In genomic region chr2:75200140-75200985, GRCh38 we compare ENCODE assay signal across 7 cellular contexts. TPM values are rescaled to one million over a fixed set of nuclear protein-coding genes. Genes with fewer than 3 reads are reported as not detected.
DNase-seq lines count a peak whose midpoint lies in the region; ATAC-seq and TF ChIP-seq lines count a peak whose summit lies in the region.

No MANE protein-coding gene starts in this region.

- H3K4me1 ChIP-seq in body of pancreas (peaks cover 22% of the 10 kb centered on the region), iPS-18a (ENCODE audit: control insufficient read depth, low read depth, low read length) (peaks cover 11% of the 10 kb centered on the region)

- ATAC-seq in body of pancreas (peak; percentile 76), HG03571 (IDR thresholded peaks at IDR 0.05; ENCODE audit: unreplicated experiment) (no peak), GM18519 (IDR thresholded peaks at IDR 0.05; ENCODE audit: low FRiP score, unreplicated experiment) (no peak)

- H3K9ac ChIP-seq in iPS-18a (ENCODE audit: low read length), result no peak overlapping the region

- no peaks in the 10 kb centered on the region for H3K27me3 ChIP-seq in body of pancreas
- peaks cover 69% of the 10 kb centered on the region for H3K27me3 ChIP-seq in iPS-18a (ENCODE audit: control insufficient read depth, insufficient read depth, low read length)

- in situ Hi-C loops in GM13976 (cut with MboI; ENCODE audit: low sequenced_read_pairs, unreplicated experiment), result no loop called here

- no peaks in the 10 kb centered on the region for H3K9me3 ChIP-seq in body of pancreas
- H3K9me3 ChIP-seq in iPS-18a (ENCODE audit: control insufficient read depth, low read depth, low read length), result no peaks in the 10 kb centered on the region

- H3K36me3 ChIP-seq in body of pancreas (replicated peaks in 1 of 2; ENCODE audit: insufficient read depth in 1 of 2, low read depth in 2 of 2) (no peaks in the 10 kb centered on the region), iPS-18a (ENCODE audit: control insufficient read depth, low read depth, low read length) (no peaks in the 10 kb centered on the region)

- TF ChIP-seq CTCF in GM13976 (IDR thresholded peaks at IDR 0.05; ENCODE audit: borderline replicate concordance, control extremely low read depth, extremely low read depth, insufficient read depth, missing control alignments) (no peak), body of pancreas (IDR thresholded peaks at IDR 0.05) (no peak)

- H3K27ac ChIP-seq in body of pancreas (no peak overlapping the region), iPS-18a (ENCODE audit: low read length) (no peak overlapping the region)

- H3K4me3 ChIP-seq in body of pancreas (no peak overlapping the region), iPS-18a (ENCODE audit: low read length) (peak overlapping the region; percentile 79), skeletal muscle cell (ENCODE audit: low read depth, low read length) (peak overlapping the region; percentile 50)

- TF ChIP-seq POLR2A in body of pancreas (IDR thresholded peaks at IDR 0.05), result no peak

- 0 to 2% methylated on average over 16 to 52 of the region's 53 CpGs for WGBS in body of pancreas, 2 donors

- intact Hi-C loops in body of pancreas (cut with DNase I), result no loop called here

- DNase-seq in GM13976 (ENCODE audit: low spot score), result peak; percentile 52
- DNase-seq in NCI-H128 (lab: John Stamatoyannopoulos, UW; ENCODE audit: unreplicated experiment), result peak; percentile 47
- DNase-seq in body of pancreas, result peak; percentile 67 to 87 (median 78)
- DNase-seq in skeletal muscle cell (ENCODE audit: low read depth), result no peak

RNA-seq across cellular contexts. Expression of gene TACR1, which starts 1.0 kb away (rescaled TPM):
- total RNA-seq in body of pancreas, result under 1 TPM in 1 of 2 donors, not detected in 1; 0.52 TPM

Comparison
In these comparisons a context has a peak if more than half of its experiments do, and no peak if none do; other contexts are left out.
1. H3K4me3 ChIP-seq: peak in iPS-18a (single experiment) and skeletal muscle cell (single experiment); none in body of pancreas (0 of 2).